8 cellular contexts compared by ENCODE assay signal in the genomic region with DNA sequence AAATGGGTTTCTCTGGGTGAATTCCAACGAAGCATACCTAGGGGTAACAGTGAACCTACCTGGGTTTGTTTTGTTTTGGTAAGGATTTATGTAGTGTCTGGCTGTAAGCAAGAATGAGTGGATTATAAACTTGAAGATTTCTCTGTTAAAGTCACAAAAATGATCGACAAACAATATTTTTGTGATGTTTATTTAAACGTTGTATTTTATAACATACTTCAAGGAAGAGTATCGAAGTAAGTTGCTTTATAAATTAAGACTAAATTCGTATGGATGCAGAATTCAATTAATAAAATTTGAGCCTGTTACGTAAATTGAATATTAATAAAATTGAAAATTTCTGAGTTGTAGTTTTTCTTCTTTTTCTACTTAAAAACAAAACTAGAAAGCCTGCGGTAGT. TPM values are rescaled to one million over a fixed set of nuclear protein-coding genes. Genes with fewer than 3 reads are reported as not detected.
A peak's percentile ranks its signal among the peaks of the same experiment; 100 is the strongest.
DNase-seq lines count a peak whose midpoint lies in the region; ATAC-seq and TF ChIP-seq lines count a peak whose summit lies in the region.

No MANE protein-coding gene starts in this region.

- H3K4me1 ChIP-seq in gastroesophageal sphincter (peaks cover 0 to 13% (median 7%) of the 10 kb centered on the region in 3 donors), skeletal muscle satellite cell (ENCODE audit: control insufficient read depth, insufficient read depth, low read length) (peaks cover 11% of the 10 kb centered on the region)

- no peak overlapping the region for H3K9ac ChIP-seq in skeletal muscle satellite cell (ENCODE audit: low read depth, low read length)

- TF ChIP-seq EP300 in gastroesophageal sphincter (IDR thresholded peaks at IDR 0.05) = no peak

- H3K27ac ChIP-seq in WERI-Rb-1 (peak overlapping the region; percentile 54), gastroesophageal sphincter (peak overlapping the region in 2 of 4 donors; percentile 79 to 82)

- peak overlapping the region; percentile 99 for H3K4me2 ChIP-seq in skeletal muscle satellite cell (ENCODE audit: low read length)

- H3K4me3 ChIP-seq in H7 (ENCODE audit: insufficient read depth, low read depth, low read length) (peak overlapping the region; percentile 72), WERI-Rb-1 (ENCODE audit: low read depth, low read length) (peak overlapping the region; percentile 89), gastroesophageal sphincter (peak overlapping the region; percentile 66 to 89), skeletal muscle satellite cell (ENCODE audit: low read length) (peak overlapping the region; percentile 83)

- H3K36me3 ChIP-seq in H7 (replicated peaks; ENCODE audit: control insufficient read depth, insufficient read depth, low read length) (no peaks in the 10 kb centered on the region), WERI-Rb-1 (no peaks in the 10 kb centered on the region; the same call in 1 of the 2 replicates), gastroesophageal sphincter (no peaks in the 10 kb centered on the region), skeletal muscle satellite cell (ENCODE audit: insufficient read depth, low read length) (no peaks in the 10 kb centered on the region)

- TF ChIP-seq CTCF in WERI-Rb-1 (IDR thresholded peaks at IDR 0.05; ENCODE audit: low read depth, low read length) (no peak), gastroesophageal sphincter (IDR thresholded peaks at IDR 0.05) (no peak)

- ATAC-seq in gastroesophageal sphincter (no peak), GM18909 (IDR thresholded peaks at IDR 0.05; ENCODE audit: poor library complexity, unreplicated experiment) (no peak), GM18511 (IDR thresholded peaks at IDR 0.05; ENCODE audit: unreplicated experiment) (no peak)

- H3K9me3 ChIP-seq in WERI-Rb-1 (ENCODE audit: severe bottlenecking) = no peaks in the 10 kb centered on the region
- no peaks in the 10 kb centered on the region for H3K9me3 ChIP-seq in gastroesophageal sphincter
- H3K9me3 ChIP-seq in skeletal muscle satellite cell (replicated peaks; ENCODE audit: low read length) = no peaks in the 10 kb centered on the region

- peaks cover 14% of the 10 kb centered on the region for H3K27me3 ChIP-seq in H7 (ENCODE audit: control insufficient read depth, insufficient read depth, low read length)
- H3K27me3 ChIP-seq in WERI-Rb-1 (ENCODE audit: insufficient read depth, low read depth, severe bottlenecking) = no peaks in the 10 kb centered on the region
- no peaks in the 10 kb centered on the region for H3K27me3 ChIP-seq in gastroesophageal sphincter
- H3K27me3 ChIP-seq in skeletal muscle satellite cell (ENCODE audit: control insufficient read depth, insufficient read depth, low read length) = peaks cover 40% of the 10 kb centered on the region

- WGBS in gastroesophageal sphincter (ENCODE audit: low coverage in 1 of 2), 2 donors = 71 to 83% methylated on average over 7 of the region's 7 CpGs

- TF ChIP-seq POLR2A in gastroesophageal sphincter (IDR thresholded peaks at IDR 0.05) = no peak

- DNase-seq in H7 = no peak
- no peak for DNase-seq in WERI-Rb-1
- no peak for DNase-seq in NCI-H2081 (lab: John Stamatoyannopoulos, UW)
- no peak for DNase-seq in GM19240 (ENCODE audit: insufficient read length, low spot score)

RNA-seq across cellular contexts. Expression of gene ZDHHC23, which starts 1.0 kb away (rescaled TPM):
- total RNA-seq in H7 (2014; rRNA removed; shearing (Covaris generic)) = 4.4 and 6.4 TPM in 2 replicates
- 1 to 10 TPM; 1.2 to 4.4 (median 2.2) TPM for total RNA-seq in gastroesophageal sphincter
- 0.44 and 0.76 TPM in 2 replicates for total RNA-seq in skeletal muscle satellite cell (2012; rRNA removed)
